In the genomic region with DNA sequence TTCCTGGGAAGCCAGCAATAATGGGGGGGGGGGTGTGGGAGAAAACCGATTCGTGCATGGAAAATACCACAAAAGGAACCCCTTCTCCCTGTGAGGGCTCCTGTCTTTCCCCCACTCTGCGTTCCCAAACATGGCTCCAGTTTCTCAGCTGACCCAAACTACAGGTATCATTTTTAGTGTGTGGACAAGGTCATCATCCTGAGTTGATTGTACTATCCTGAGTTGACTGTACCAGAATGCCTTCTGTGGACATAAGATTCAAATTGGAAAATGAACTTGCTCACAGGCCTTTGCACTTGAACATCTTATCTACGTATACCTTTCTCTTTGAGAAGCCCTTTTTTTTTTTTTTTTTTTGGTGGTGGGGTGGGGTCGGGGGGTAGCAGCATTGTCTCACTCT, we compare ENCODE assay signal across 11 cellular contexts. TPM values are rescaled to one million over a fixed set of nuclear protein-coding genes. Genes with fewer than 3 reads are reported as not detected.
A peak's percentile ranks its signal among the peaks of the same experiment; 100 is the strongest.
DNase-seq lines count a peak whose midpoint lies in the region; ATAC-seq and TF ChIP-seq lines count a peak whose summit lies in the region.
"Had no signal": no experiment of that assay in that cellular context is flagged by ENCODE, and none has a peak within 500 bp of the region (broad histone marks: within the 10 kb centered on the region; RNA-seq: fewer than 3 reads in every experiment).

No MANE protein-coding gene starts in this region.

- intact Hi-C loops in dorsolateral prefrontal cortex (cut with DNase I): loop anchor here (2.0 to 10.0 kb wide), 3 partner anchors 69 to 467 kb away; no protein-coding TSS in a partner anchor
- intact Hi-C loops in left lung (cut with DNase I): no loop called here

- in situ Hi-C loops in GM13976 (cut with MboI; ENCODE audit: low sequenced_read_pairs, unreplicated experiment): no loop called here

- no peak overlapping the region for H3K27ac Mint-ChIP-seq in stimulated activated effector memory CD8-positive, alpha-beta T cell treated with anti-CD3 and anti-CD28 coated beads, Interleukin-12 subunit alpha, Interleukin-12 subunit beta, amount 100 ng/mL, for 72 hours
- H3K27ac Mint-ChIP-seq: CD4-positive, CD25-positive, alpha-beta regulatory T cell had no signal

- H3K36me3 Mint-ChIP-seq in stimulated activated effector memory CD8-positive, alpha-beta T cell treated with anti-CD3 and anti-CD28 coated beads, Interleukin-12 subunit alpha, Interleukin-12 subunit beta, amount 100 ng/mL, for 72 hours: peaks cover 24% of the 10 kb centered on the region

- peak overlapping the region in 44 of 59 donors; percentile 2 to 95 (median 76) for H3K27ac ChIP-seq in dorsolateral prefrontal cortex
- H3K27ac ChIP-seq in left lung: no peak overlapping the region

- no peaks in the 10 kb centered on the region for H3K9me3 Mint-ChIP-seq in stimulated activated effector memory CD8-positive, alpha-beta T cell treated with anti-CD3 and anti-CD28 coated beads, Interleukin-12 subunit alpha, Interleukin-12 subunit beta, amount 100 ng/mL, for 72 hours
- H3K9me3 Mint-ChIP-seq: CD4-positive, CD25-positive, alpha-beta regulatory T cell had no signal

- H3K36me3 ChIP-seq in left lung (peaks cover 0 to 100% of the 10 kb centered on the region in 2 donors), MG63 (peaks cover 73% of the 10 kb centered on the region)

- no peaks in the 10 kb centered on the region for H3K4me1 ChIP-seq in left lung

- peaks cover 9% of the 10 kb centered on the region for H3K4me1 Mint-ChIP-seq in stimulated activated effector memory CD8-positive, alpha-beta T cell treated with anti-CD3 and anti-CD28 coated beads, Interleukin-12 subunit alpha, Interleukin-12 subunit beta, amount 100 ng/mL, for 72 hours

- H3K4me3 ChIP-seq in dorsolateral prefrontal cortex (no peak overlapping the region), left lung (no peak overlapping the region), MG63 (no peak overlapping the region)

- no peaks in the 10 kb centered on the region for H3K9me3 ChIP-seq in left lung
- no peaks in the 10 kb centered on the region for H3K9me3 ChIP-seq in MG63
- H3K9me3 ChIP-seq: SK-N-SH had no signal

- DNase-seq in GM13976 (ENCODE audit: low spot score): peak; percentile 12
- peak; percentile 0 for DNase-seq in HCEC 1CT
- no peak for DNase-seq in dorsolateral prefrontal cortex
- peak in 1 of 2 donors; percentile 29 for DNase-seq in stimulated activated effector memory CD8-positive, alpha-beta T cell treated with anti-CD3 and anti-CD28 coated beads, Interleukin-12 subunit alpha, Interleukin-12 subunit beta, amount 100 ng/mL, for 72 hours (ENCODE audit: low spot score in 2 of 2)
- no peak for DNase-seq in left lung
- no peak for DNase-seq in MG63
- DNase-seq: GF-D8, NCI-H1694 treated with DMSO at 0.1 percent for 48 hours had no signal

- TF ChIP-seq CTCF in GM13976 (IDR thresholded peaks at IDR 0.05; ENCODE audit: borderline replicate concordance, control extremely low read depth, extremely low read depth, insufficient read depth, missing control alignments): no peak
- no peak for TF ChIP-seq CTCF in dorsolateral prefrontal cortex (IDR thresholded peaks at IDR 0.05 in 54 of 56, conservative IDR thresholded peaks at IDR 0.05 in 2 of 56; ENCODE audit: low read depth in 1 of 56, partially characterized antibody in 56 of 56)
- no peak for TF ChIP-seq CTCF in left lung (IDR thresholded peaks at IDR 0.05)

- no peak overlapping the region for H3K4me3 Mint-ChIP-seq in stimulated activated effector memory CD8-positive, alpha-beta T cell treated with anti-CD3 and anti-CD28 coated beads, Interleukin-12 subunit alpha, Interleukin-12 subunit beta, amount 100 ng/mL, for 72 hours
- H3K4me3 Mint-ChIP-seq: CD4-positive, CD25-positive, alpha-beta regulatory T cell had no signal

- H3K27me3 ChIP-seq in dorsolateral prefrontal cortex (no peaks in the 10 kb centered on the region), left lung (no peaks in the 10 kb centered on the region), MG63 (no peaks in the 10 kb centered on the region)

- ATAC-seq in stimulated activated effector memory CD8-positive, alpha-beta T cell treated with anti-CD3 and anti-CD28 coated beads, Interleukin-12 subunit alpha, Interleukin-12 subunit beta, amount 100 ng/mL, for 72 hours: peak; percentile 70
- ATAC-seq in left lung (no peak), HG02678 (IDR thresholded peaks at IDR 0.05; ENCODE audit: unreplicated experiment) (no peak)

RNA-seq across cellular contexts. Expression of a gene that starts 49.9 kb away (rescaled TPM):
- total RNA-seq in dorsolateral prefrontal cortex: 10 to 100 TPM; 26.9 to 54.0 (median 37.1) TPM
- 10 to 100 TPM; 15.3 to 15.5 TPM for total RNA-seq in left lung
- 20.9 and 24.4 TPM in 2 replicates for total RNA-seq in MG63 (2014; rRNA removed; shearing (Covaris generic); ENCODE audit: low replicate concordance)

Comparison
In these comparisons a context has a peak if more than half of its experiments do, and no peak if none do; other contexts are left out.
1. DNase-seq: peak in GM13976 (single experiment) and HCEC 1CT (single experiment); none in dorsolateral prefrontal cortex (0 of 10), left lung (0 of 2) and MG63 (single experiment).
2. H3K27ac ChIP-seq: peak in dorsolateral prefrontal cortex (44 of 59); none in left lung (0 of 2).
3. intact Hi-C loops: an anchor here in dorsolateral prefrontal cortex (2.0 to 10.0 kb wide); none called in left lung.